Comparison of ENCODE assay signal across 12 cellular contexts in genomic region chr16:85582177-85582888, GRCh38. TPM values are rescaled to one million over a fixed set of nuclear protein-coding genes. Genes with fewer than 3 reads are reported as not detected.
DNase-seq lines count a peak whose midpoint lies in the region; TF ChIP-seq lines count a peak whose summit lies in the region.
"Had no signal": no experiment of that assay in that cellular context is flagged by ENCODE, and none has a peak within 500 bp of the region (broad histone marks: within the 10 kb centered on the region; RNA-seq: fewer than 3 reads in every experiment).

No MANE protein-coding gene starts in this region.

- H3K27ac ChIP-seq in endodermal cell (ENCODE audit: low read depth, low read length) (peak overlapping the region; percentile 92), neuronal stem cell (replicated peaks; ENCODE audit: low read length) (no peak overlapping the region)

- no peak for TF ChIP-seq CTCF in endodermal cell (conservative IDR thresholded peaks at IDR 0.05)

- H3K9me3 Mint-ChIP-seq in endodermal cell, result no peaks in the 10 kb centered on the region
- H3K9me3 Mint-ChIP-seq: activated naive CD4-positive, alpha-beta T cell treated with anti-CD3 and anti-CD28 coated beads, Interleukin-2, amount 50 U/mL, for 24 hours; CD8-positive, alpha-beta memory T cell had no signal

- H3K27ac Mint-ChIP-seq in endodermal cell, result no peak overlapping the region
- H3K27ac Mint-ChIP-seq: activated CD8-positive, alpha-beta memory T cell treated with anti-CD3 and anti-CD28 coated beads, Interleukin-2, amount 10 ng/mL, durations not matched to agents 7 days and 5 days had no signal

- H3K23ac ChIP-seq in neuronal stem cell (ENCODE audit: low read depth, low read length, poor library complexity), result no peak overlapping the region

- no peaks in the 10 kb centered on the region for H3K36me3 Mint-ChIP-seq in endodermal cell (ENCODE audit: low read depth)
- H3K36me3 Mint-ChIP-seq: activated CD8-positive, alpha-beta memory T cell treated with anti-CD3 and anti-CD28 coated beads, Interleukin-2, amount 10 ng/mL, durations not matched to agents 7 days and 5 days had no signal

- DNase-seq in Caki2 (ENCODE audit: low read depth) (peak; percentile 30), NCI-H1694 (lab: John Stamatoyannopoulos, UW) (peak; percentile 37), endodermal cell (no peak), neuronal stem cell (ENCODE audit: low spot score) (no peak), ACHN (no peak), amniotic stem cell (lab: John Stamatoyannopoulos, UW) (no peak), GM03348 (ENCODE audit: low spot score) (no peak), occipital lobe (lab: John Stamatoyannopoulos, UW) (no peak)
- DNase-seq: activated CD8-positive, alpha-beta memory T cell treated with anti-CD3 and anti-CD28 coated beads, Interleukin-2, amount 10 ng/mL, durations not matched to agents 7 days and 5 days; CD8-positive, alpha-beta memory T cell; Right ventricle myocardium superior had no signal

- WGBS in endodermal cell (ENCODE audit: insufficient coverage in 1 of 2, insufficient read length in 1 of 2), 2 experiments, result 62 to 73% methylated on average over 18 to 28 of the region's 28 CpGs
- WGBS in neuronal stem cell (ENCODE audit: extremely low coverage in 2 of 2, insufficient read length in 2 of 2, insufficient replicate concordance in 1 of 2), 2 donors, result no CpG with 5 or more reads among the region's 28 CpGs

- H3K18ac ChIP-seq in neuronal stem cell (ENCODE audit: low read length), result peak overlapping the region; percentile 69

- H3K9ac ChIP-seq in endodermal cell (ENCODE audit: extremely low read depth, low read length, poor library complexity, severe bottlenecking) (no peak overlapping the region), neuronal stem cell (ENCODE audit: low read depth, low read length, poor library complexity) (no peak overlapping the region)

- no peak overlapping the region for H2BK5ac ChIP-seq in neuronal stem cell (ENCODE audit: low read length)

- peaks cover 57% of the 10 kb centered on the region for H3K4me1 Mint-ChIP-seq in endodermal cell
- H3K4me1 Mint-ChIP-seq: activated CD8-positive, alpha-beta memory T cell treated with anti-CD3 and anti-CD28 coated beads, Interleukin-2, amount 10 ng/mL, durations not matched to agents 7 days and 5 days had no signal

- H3K4me1 ChIP-seq in endodermal cell (ENCODE audit: control insufficient read depth, insufficient read depth, low read length), result peaks cover 10% of the 10 kb centered on the region
- peaks cover 51 to 99% of the 10 kb centered on the region in 2 donors for H3K4me1 ChIP-seq in neuronal stem cell (ENCODE audit: control insufficient read depth in 2 of 2, insufficient read depth in 1 of 2, low read depth in 1 of 2, low read length in 2 of 2)

- H2AFZ ChIP-seq in neuronal stem cell (ENCODE audit: low read length), result no peak overlapping the region

- H3K4me3 ChIP-seq in endodermal cell (ENCODE audit: low read length) (no peak overlapping the region), neuronal stem cell (ENCODE audit: low read length in 2 of 2) (no peak overlapping the region)

- in situ Hi-C loops in Caki2 (cut with HindIII; ENCODE audit: low pct_unique_long_range_greater_than_20kb, low sequenced_read_pairs) (no loop called here), ACHN (cut with HindIII; ENCODE audit: low pct_ligation_motif_present, low pct_unique_long_range_greater_than_20kb, low sequenced_read_pairs) (no loop called here)

- H3K79me1 ChIP-seq in neuronal stem cell (ENCODE audit: low read depth, low read length), result no peaks in the 10 kb centered on the region

- peak overlapping the region; percentile 13 for H2BK15ac ChIP-seq in neuronal stem cell (ENCODE audit: low read length)

- peaks cover 10% of the 10 kb centered on the region for H3K27me3 ChIP-seq in endodermal cell (ENCODE audit: control insufficient read depth, insufficient read depth, low read length, poor library complexity, severe bottlenecking)
- H3K27me3 ChIP-seq in neuronal stem cell (ENCODE audit: control insufficient read depth in 3 of 3, insufficient read depth in 3 of 3, low read depth in 1 of 3, low read length in 3 of 3), result peaks cover 0 to 30% (median 0%) of the 10 kb centered on the region in 3 experiments

- no peak overlapping the region for H3K4ac ChIP-seq in neuronal stem cell (ENCODE audit: low read length)

- H3K14ac ChIP-seq in neuronal stem cell (ENCODE audit: low read length), result no peak overlapping the region

- no peaks in the 10 kb centered on the region for H3K9me3 ChIP-seq in endodermal cell (ENCODE audit: control insufficient read depth, low read length)
- peaks cover 2 to 4% of the 10 kb centered on the region in 2 donors for H3K9me3 ChIP-seq in neuronal stem cell (replicated peaks in 1 of 2; ENCODE audit: control insufficient read depth in 2 of 2, insufficient read depth in 1 of 2, low read depth in 1 of 2, low read length in 2 of 2)

- no peak overlapping the region for H4K8ac ChIP-seq in neuronal stem cell (ENCODE audit: low read depth, low read length)

- H2BK120ac ChIP-seq in neuronal stem cell (ENCODE audit: low read depth, low read length), result no peak overlapping the region

- H3K27me3 Mint-ChIP-seq in endodermal cell (ENCODE audit: insufficient read depth), result peaks cover 44% of the 10 kb centered on the region
- H3K27me3 Mint-ChIP-seq: activated CD8-positive, alpha-beta memory T cell treated with anti-CD3 and anti-CD28 coated beads, Interleukin-2, amount 10 ng/mL, durations not matched to agents 7 days and 5 days; activated naive CD4-positive, alpha-beta T cell treated with anti-CD3 and anti-CD28 coated beads, Interleukin-2, amount 50 U/mL, for 24 hours; CD8-positive, alpha-beta memory T cell had no signal

- no peak overlapping the region for H4K91ac ChIP-seq in neuronal stem cell (ENCODE audit: low read depth, low read length, poor library complexity)

- H2AK5ac ChIP-seq in neuronal stem cell (ENCODE audit: low read depth, low read length), result peak overlapping the region; percentile 16

- H3K4me2 ChIP-seq in neuronal stem cell (ENCODE audit: insufficient read depth, low read length, poor library complexity, severe bottlenecking), result no peak overlapping the region

- no peaks in the 10 kb centered on the region for H3K36me3 ChIP-seq in endodermal cell (ENCODE audit: control insufficient read depth, insufficient read depth, low read length)
- H3K36me3 ChIP-seq in neuronal stem cell (replicated peaks in 1 of 2; ENCODE audit: control insufficient read depth in 2 of 2, insufficient read depth in 2 of 2, low read length in 2 of 2), result no peaks in the 10 kb centered on the region

- H2BK12ac ChIP-seq in neuronal stem cell (ENCODE audit: low read length), result no peak overlapping the region

- no peak overlapping the region for H3K4me3 Mint-ChIP-seq in endodermal cell
- H3K4me3 Mint-ChIP-seq: activated CD8-positive, alpha-beta memory T cell treated with anti-CD3 and anti-CD28 coated beads, Interleukin-2, amount 10 ng/mL, durations not matched to agents 7 days and 5 days; activated naive CD4-positive, alpha-beta T cell treated with anti-CD3 and anti-CD28 coated beads, Interleukin-2, amount 50 U/mL, for 24 hours had no signal

RNA-seq across cellular contexts. Expression of gene GSE1, which starts 30.8 kb away (rescaled TPM):
- 7.1 and 7.9 TPM in 2 replicates for total RNA-seq in Caki2 (2014; rRNA removed; shearing (Covaris generic); ENCODE audit: low replicate concordance)
- total RNA-seq in endodermal cell (100 to 1,000 TPM; 108 to 128 TPM), occipital lobe (18.4 TPM)
- 55.0 TPM for polyA plus RNA-seq in endodermal cell (2013, experiment 1 of 2)
- 54.2 TPM for polyA plus RNA-seq in endodermal cell (2013, experiment 2 of 2)
- 5.7 TPM for polyA plus RNA-seq in neuronal stem cell (2013, experiment 1 of 2)
- 6.2 TPM for polyA plus RNA-seq in neuronal stem cell (2013, experiment 2 of 2)

Comparison
In these comparisons a context has a peak if more than half of its experiments do, and no peak if none do; other contexts are left out.
1. DNase-seq: peak in Caki2 (single experiment) and NCI-H1694 (single experiment); none in endodermal cell (single experiment), neuronal stem cell (single experiment), ACHN (single experiment), amniotic stem cell (single experiment), GM03348 (single experiment) and occipital lobe (single experiment).